In the genomic region with DNA sequence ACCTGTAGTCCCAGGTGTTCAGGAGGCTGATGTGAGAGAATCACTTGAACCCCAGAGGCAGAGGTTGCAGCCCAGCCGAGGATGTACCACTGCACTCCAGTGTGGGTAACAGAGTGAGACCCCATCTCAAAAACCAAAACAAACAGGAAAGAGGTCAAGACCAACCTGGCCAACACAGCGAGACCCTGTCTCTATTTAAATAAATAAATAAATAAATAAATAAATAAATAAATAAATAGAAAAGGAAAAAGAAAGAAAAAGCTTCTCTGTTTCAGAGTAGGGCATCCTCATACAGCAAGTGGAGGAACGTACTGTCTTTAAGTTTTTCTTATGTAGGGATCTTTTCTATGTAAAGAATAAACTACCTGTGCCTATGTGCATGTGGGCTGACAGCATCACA, we compare ENCODE assay signal across 21 cellular contexts. TPM values are rescaled to one million over a fixed set of nuclear protein-coding genes. Genes with fewer than 3 reads are reported as not detected.
A peak's percentile ranks its signal among the peaks of the same experiment; 100 is the strongest.
DNase-seq lines count a peak whose midpoint lies in the region; ATAC-seq and TF ChIP-seq lines count a peak whose summit lies in the region.
"Had no signal": no experiment of that assay in that cellular context is flagged by ENCODE, and none has a peak within 500 bp of the region (broad histone marks: within the 10 kb centered on the region; RNA-seq: fewer than 3 reads in every experiment).

No MANE protein-coding gene starts in this region.

- no peaks in the 10 kb centered on the region for H3K27me3 Mint-ChIP-seq in stimulated activated naive CD8-positive, alpha-beta T cell treated with anti-CD3 and anti-CD28 coated beads, Interleukin-15, Interleukin-2, amounts not matched to agents 100 ng/mL and 50 ng/mL, for 24 hours
- H3K27me3 Mint-ChIP-seq in stimulated activated naive CD8-positive, alpha-beta T cell treated with anti-CD3 and anti-CD28 coated beads, Interleukin-15, amount 100 ng/mL, for 72 hours: peaks cover 7% of the 10 kb centered on the region
- H3K27me3 Mint-ChIP-seq in dendritic cell treated with granulocyte-macrophage colony-stimulating factor and Interleukin-4, amounts not matched to agents 40 ng/mL and 50 ng/mL, for 4 days: peaks cover 5% of the 10 kb centered on the region
- H3K27me3 Mint-ChIP-seq in activated T-helper 2 cell treated with anti-CD3 and anti-CD28 coated beads, Interferon-gamma antibody, Interleukin-2, Interleukin-4, amounts not matched to agents 10 μg/mL and 5 μg/mL and 100 μg/mL, durations not matched to agents 14 hours and 24 hours and 36 hours (ENCODE audit: low read depth): peaks cover 2% of the 10 kb centered on the region

- ATAC-seq in stimulated activated naive CD8-positive, alpha-beta T cell treated with anti-CD3 and anti-CD28 coated beads, Interleukin-15, amount 100 ng/mL, for 72 hours: no peak

- peaks cover 66% of the 10 kb centered on the region for H3K4me1 Mint-ChIP-seq in stimulated activated naive CD8-positive, alpha-beta T cell treated with anti-CD3 and anti-CD28 coated beads, Interleukin-15, Interleukin-2, amounts not matched to agents 100 ng/mL and 50 ng/mL, for 24 hours (ENCODE audit: low read depth)
- peaks cover 38% of the 10 kb centered on the region for H3K4me1 Mint-ChIP-seq in stimulated activated naive CD8-positive, alpha-beta T cell treated with anti-CD3 and anti-CD28 coated beads, Interleukin-15, amount 100 ng/mL, for 72 hours
- peaks cover 55% of the 10 kb centered on the region for H3K4me1 Mint-ChIP-seq in dendritic cell treated with granulocyte-macrophage colony-stimulating factor and Interleukin-4, amounts not matched to agents 40 ng/mL and 50 ng/mL, for 4 days (ENCODE audit: low read depth)
- H3K4me1 Mint-ChIP-seq in activated T-helper 2 cell treated with anti-CD3 and anti-CD28 coated beads, Interferon-gamma antibody, Interleukin-2, Interleukin-4, amounts not matched to agents 10 μg/mL and 5 μg/mL and 100 μg/mL, durations not matched to agents 14 hours and 24 hours and 36 hours (ENCODE audit: low read depth): peaks cover 26% of the 10 kb centered on the region

- H3K4me1 ChIP-seq in OCI-LY7 (ENCODE audit: insufficient read depth, low read length, poor library complexity, severe bottlenecking): peaks cover 29% of the 10 kb centered on the region

- DNase-seq in stimulated activated naive CD8-positive, alpha-beta T cell treated with anti-CD3 and anti-CD28 coated beads, Interleukin-15, amount 100 ng/mL, for 72 hours: no peak
- DNase-seq in OCI-LY7 (ENCODE audit: low spot score) (no peak), KG1 (lab: John Stamatoyannopoulos, UW) (no peak), germinal center (ENCODE audit: low spot score) (no peak), SKM-1 (lab: John Stamatoyannopoulos, UW; ENCODE audit: unreplicated experiment) (no peak)
- DNase-seq in activated T-helper 2 cell treated with anti-CD3 and anti-CD28 coated beads, Interferon-gamma antibody, Interleukin-2, Interleukin-4, amounts not matched to agents 10 μg/mL and 5 μg/mL and 100 μg/mL, durations not matched to agents 14 hours and 24 hours and 36 hours (ENCODE audit: low spot score): no peak
- DNase-seq: DMS53, H9, KBM-7, NCI-H1048, NCI-H1436 treated with DMSO at 0.1 percent for 48 hours, NCI-H2029 treated with DMSO at 0.1 percent for 48 hours, NCI-H510A, NCI-H774, PC-9 had no signal

- peaks cover 4% of the 10 kb centered on the region; the same call in 1 of the 2 replicates for H4K20me1 ChIP-seq in OCI-LY7 (ENCODE audit: insufficient read depth, low read length)

- H3K27ac Mint-ChIP-seq in stimulated activated naive CD8-positive, alpha-beta T cell treated with anti-CD3 and anti-CD28 coated beads, Interleukin-15, Interleukin-2, amounts not matched to agents 100 ng/mL and 50 ng/mL, for 24 hours: no peak overlapping the region
- no peak overlapping the region for H3K27ac Mint-ChIP-seq in stimulated activated naive CD8-positive, alpha-beta T cell treated with anti-CD3 and anti-CD28 coated beads, Interleukin-15, amount 100 ng/mL, for 72 hours
- no peak overlapping the region for H3K27ac Mint-ChIP-seq in dendritic cell treated with granulocyte-macrophage colony-stimulating factor and Interleukin-4, amounts not matched to agents 40 ng/mL and 50 ng/mL, for 4 days
- H3K27ac Mint-ChIP-seq in activated T-helper 2 cell treated with anti-CD3 and anti-CD28 coated beads, Interferon-gamma antibody, Interleukin-2, Interleukin-4, amounts not matched to agents 10 μg/mL and 5 μg/mL and 100 μg/mL, durations not matched to agents 14 hours and 24 hours and 36 hours: no peak overlapping the region
- H3K27ac Mint-ChIP-seq: H9 had no signal

- CTCF ChIA-PET in OCI-LY7 (lab: Charles Lee; ENCODE audit: unreplicated experiment): no interaction called here

- peaks cover 36% of the 10 kb centered on the region for H3K36me3 Mint-ChIP-seq in stimulated activated naive CD8-positive, alpha-beta T cell treated with anti-CD3 and anti-CD28 coated beads, Interleukin-15, Interleukin-2, amounts not matched to agents 100 ng/mL and 50 ng/mL, for 24 hours (ENCODE audit: low read depth)
- H3K36me3 Mint-ChIP-seq in dendritic cell treated with granulocyte-macrophage colony-stimulating factor and Interleukin-4, amounts not matched to agents 40 ng/mL and 50 ng/mL, for 4 days (ENCODE audit: low read depth): peaks cover 57% of the 10 kb centered on the region
- peaks cover 63% of the 10 kb centered on the region for H3K36me3 Mint-ChIP-seq in activated T-helper 2 cell treated with anti-CD3 and anti-CD28 coated beads, Interferon-gamma antibody, Interleukin-2, Interleukin-4, amounts not matched to agents 10 μg/mL and 5 μg/mL and 100 μg/mL, durations not matched to agents 14 hours and 24 hours and 36 hours (ENCODE audit: low read depth)

- H3K9me3 Mint-ChIP-seq in stimulated activated naive CD8-positive, alpha-beta T cell treated with anti-CD3 and anti-CD28 coated beads, Interleukin-15, Interleukin-2, amounts not matched to agents 100 ng/mL and 50 ng/mL, for 24 hours: no peaks in the 10 kb centered on the region
- peaks cover 0 to 13% of the 10 kb centered on the region in 2 donors for H3K9me3 Mint-ChIP-seq in stimulated activated naive CD8-positive, alpha-beta T cell treated with anti-CD3 and anti-CD28 coated beads, Interleukin-15, amount 100 ng/mL, for 72 hours
- H3K9me3 Mint-ChIP-seq in dendritic cell treated with granulocyte-macrophage colony-stimulating factor and Interleukin-4, amounts not matched to agents 40 ng/mL and 50 ng/mL, for 4 days: no peaks in the 10 kb centered on the region
- H3K9me3 Mint-ChIP-seq in activated T-helper 2 cell treated with anti-CD3 and anti-CD28 coated beads, Interferon-gamma antibody, Interleukin-2, Interleukin-4, amounts not matched to agents 10 μg/mL and 5 μg/mL and 100 μg/mL, durations not matched to agents 14 hours and 24 hours and 36 hours: peaks cover 48% of the 10 kb centered on the region

- H3K36me3 ChIP-seq in OCI-LY7 (ENCODE audit: insufficient read depth, low read length): peaks cover 38% of the 10 kb centered on the region

- no peak overlapping the region for H2AFZ ChIP-seq in OCI-LY7 (ENCODE audit: low read length)
- H2AFZ ChIP-seq: PC-9 had no signal

- H3K9me3 ChIP-seq in OCI-LY7 (ENCODE audit: low read length): no peaks in the 10 kb centered on the region
- H3K9me3 ChIP-seq: SJSA1 had no signal

- H3K27ac ChIP-seq in OCI-LY7 (ENCODE audit: low read depth, low read length, poor library complexity, severe bottlenecking): no peak overlapping the region
- H3K27ac ChIP-seq: C4-2B, PC-9, SJSA1 had no signal

- peak overlapping the region; percentile 10 for H3K4me3 Mint-ChIP-seq in stimulated activated naive CD8-positive, alpha-beta T cell treated with anti-CD3 and anti-CD28 coated beads, Interleukin-15, Interleukin-2, amounts not matched to agents 100 ng/mL and 50 ng/mL, for 24 hours
- no peak overlapping the region for H3K4me3 Mint-ChIP-seq in stimulated activated naive CD8-positive, alpha-beta T cell treated with anti-CD3 and anti-CD28 coated beads, Interleukin-15, amount 100 ng/mL, for 72 hours
- H3K4me3 Mint-ChIP-seq in dendritic cell treated with granulocyte-macrophage colony-stimulating factor and Interleukin-4, amounts not matched to agents 40 ng/mL and 50 ng/mL, for 4 days: peak overlapping the region; percentile 84
- no peak overlapping the region for H3K4me3 Mint-ChIP-seq in activated T-helper 2 cell treated with anti-CD3 and anti-CD28 coated beads, Interferon-gamma antibody, Interleukin-2, Interleukin-4, amounts not matched to agents 10 μg/mL and 5 μg/mL and 100 μg/mL, durations not matched to agents 14 hours and 24 hours and 36 hours (ENCODE audit: low read depth)

- BruUV-seq in OCI-LY7 (replicated peaks; lab: Mats Ljungman, UMichigan): no TSS peak

- no peaks in the 10 kb centered on the region for H3K9me2 ChIP-seq in OCI-LY7 (ENCODE audit: insufficient read depth, low read length)

- intact Hi-C loops in OCI-LY7 (cut with micrococcal nuclease; ENCODE audit: unreplicated experiment): no loop called here
- intact Hi-C loops in dendritic cell treated with granulocyte-macrophage colony-stimulating factor and Interleukin-4, amounts not matched to agents 40 ng/mL and 50 ng/mL, for 4 days (cut with micrococcal nuclease): no loop called here
- intact Hi-C loops in activated T-helper 2 cell treated with anti-CD3 and anti-CD28 coated beads, Interferon-gamma antibody, Interleukin-2, Interleukin-4, amounts not matched to agents 10 μg/mL and 5 μg/mL and 100 μg/mL, durations not matched to agents 14 hours and 24 hours and 36 hours (cut with micrococcal nuclease): no loop called here

- H3K4me3 ChIP-seq in OCI-LY7 (ENCODE audit: low read depth, low read length, poor library complexity, severe bottlenecking): no peak overlapping the region
- H3K4me3 ChIP-seq: PC-9, SJSA1 had no signal

- POLR2A ChIA-PET in OCI-LY7 (lab: Charles Lee): no interaction called here

- H3K4me2 ChIP-seq in OCI-LY7 (ENCODE audit: low read length): peak overlapping the region; percentile 94
- H3K4me2 ChIP-seq: PC-9 had no signal

- H3K79me2 ChIP-seq in OCI-LY7 (ENCODE audit: insufficient read depth, low read depth, low read length): peaks cover 44% of the 10 kb centered on the region

- no peak for TF ChIP-seq CTCF in OCI-LY7 (conservative IDR thresholded peaks at IDR 0.05; ENCODE audit: low read length)

RNA-seq across cellular contexts. Expression of gene ZNF700, which starts 2.3 kb away (rescaled TPM):
- 18.2 and 20.4 TPM in 2 replicates for total RNA-seq in OCI-LY7 (2014; rRNA removed; shearing (Covaris generic))
- total RNA-seq in OCI-LY7 (2022): 28.2 and 28.4 TPM in 2 replicates
- 14.5 and 14.6 TPM in 2 replicates for total RNA-seq in activated T-helper 2 cell treated with anti-CD3 and anti-CD28 coated beads, Interferon-gamma antibody, Interleukin-2, Interleukin-4, amounts not matched to agents 10 μg/mL and 5 μg/mL and 100 μg/mL, durations not matched to agents 14 hours and 24 hours and 36 hours

RNA-seq across cellular contexts. Expression of gene ZNF763, which starts 37.6 kb away (rescaled TPM):
- total RNA-seq in OCI-LY7 (2014; rRNA removed; shearing (Covaris generic)): 2.7 and 2.8 TPM in 2 replicates
- total RNA-seq in OCI-LY7 (2022): 6.2 and 7.7 TPM in 2 replicates
- total RNA-seq in activated T-helper 2 cell treated with anti-CD3 and anti-CD28 coated beads, Interferon-gamma antibody, Interleukin-2, Interleukin-4, amounts not matched to agents 10 μg/mL and 5 μg/mL and 100 μg/mL, durations not matched to agents 14 hours and 24 hours and 36 hours: 0.43 and 0.74 TPM in 2 replicates

RNA-seq across cellular contexts. Expression of gene ZNF69, which starts 39.6 kb away (rescaled TPM):
- total RNA-seq in OCI-LY7 (2014; rRNA removed; shearing (Covaris generic)): 7.1 and 9.7 TPM in 2 replicates
- total RNA-seq in OCI-LY7 (2022): 13.9 and 15.8 TPM in 2 replicates
- total RNA-seq in activated T-helper 2 cell treated with anti-CD3 and anti-CD28 coated beads, Interferon-gamma antibody, Interleukin-2, Interleukin-4, amounts not matched to agents 10 μg/mL and 5 μg/mL and 100 μg/mL, durations not matched to agents 14 hours and 24 hours and 36 hours: 1.1 and 1.6 TPM in 2 replicates
- total RNA-seq: A172, MCF 10A had no signal

Comparison
In these comparisons a context has a peak if more than half of its experiments do, and no peak if none do; other contexts are left out.
1. H3K4me3 Mint-ChIP-seq: peak in stimulated activated naive CD8-positive, alpha-beta T cell treated with anti-CD3 and anti-CD28 coated beads, Interleukin-15, Interleukin-2, amounts not matched to agents 100 ng/mL and 50 ng/mL, for 24 hours (single experiment) and dendritic cell treated with granulocyte-macrophage colony-stimulating factor and Interleukin-4, amounts not matched to agents 40 ng/mL and 50 ng/mL, for 4 days (single experiment); none in stimulated activated naive CD8-positive, alpha-beta T cell treated with anti-CD3 and anti-CD28 coated beads, Interleukin-15, amount 100 ng/mL, for 72 hours (0 of 2) and activated T-helper 2 cell treated with anti-CD3 and anti-CD28 coated beads, Interferon-gamma antibody, Interleukin-2, Interleukin-4, amounts not matched to agents 10 μg/mL and 5 μg/mL and 100 μg/mL, durations not matched to agents 14 hours and 24 hours and 36 hours (single experiment).